1 cellular context compared by ENCODE assay signal in genomic region chr3:196169836-196170240, GRCh38.
A peak's percentile ranks its signal among the peaks of the same experiment; 100 is the strongest.
TF ChIP-seq lines count a peak whose summit lies in the region.

No MANE protein-coding gene starts in this region.

TF ChIP-seq in K562, 482 proteins besides CTCF, POLR2A, EP300 and RAD21:
- TF ChIP-seq THRB (CRISPR knock-in tag; conservative IDR thresholded peaks at IDR 0.05) (no peak), CC2D1A (IDR thresholded peaks at IDR 0.05) (no peak), CSDE1 (IDR thresholded peaks at IDR 0.05) (no peak), TGIF2 (CRISPR knock-in tag; IDR thresholded peaks at IDR 0.05) (no peak), MLX (CRISPR knock-in tag; conservative IDR thresholded peaks at IDR 0.05) (no peak), ZBTB33 (CRISPR knock-in tag; IDR thresholded peaks at IDR 0.05) (peak; percentile 59; the same call in 1 of the 2 replicates), MEF2A (IDR thresholded peaks at IDR 0.05; ENCODE audit: control insufficient read depth, low read depth, low read length) (no peak), PRPF4 (IDR thresholded peaks at IDR 0.05; ENCODE audit: insufficient read depth, low read depth, low read length, poor library complexity, severe bottlenecking) (no peak), TFAP4 (CRISPR knock-in tag; IDR thresholded peaks at IDR 0.05; ENCODE audit: borderline replicate concordance) (0 out of 2 replicates have a peak, but pooled peaks have one; percentile 15), PTBP1 (IDR thresholded peaks at IDR 0.05; ENCODE audit: low read depth, low read length) (no peak)
